ENCODE assay signal across 27 cellular contexts in the genomic region with DNA sequence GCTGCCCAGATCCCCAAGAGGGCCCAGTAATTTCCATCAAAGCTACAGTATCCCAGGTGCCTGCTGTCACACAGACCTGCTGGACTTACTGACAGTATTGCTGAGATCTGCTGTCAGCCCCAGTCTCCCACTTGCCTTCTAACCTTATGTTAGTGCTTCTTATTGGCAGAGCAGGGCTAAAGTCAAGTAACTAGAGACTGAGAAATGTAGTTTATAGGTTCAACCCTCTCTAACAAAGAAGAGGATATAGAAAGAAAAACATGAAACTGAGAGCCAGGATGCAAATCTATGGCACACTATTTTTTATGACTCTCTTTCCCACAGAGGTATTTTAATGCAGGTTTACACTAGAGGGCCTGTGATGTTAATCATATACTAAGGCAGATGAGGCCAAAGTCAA.
"Had no signal": no experiment of that assay in that cellular context is flagged by ENCODE, and none has a peak within 500 bp of the region (broad histone marks: within the 10 kb centered on the region; RNA-seq: fewer than 3 reads in every experiment).

No MANE protein-coding gene starts in this region.

- H3K27ac ChIP-seq: body of pancreas, KMS-11, SJCRH30, SK-N-MC had no signal

- H3K4me2 ChIP-seq: KMS-11 had no signal

- H3K4me3 ChIP-seq: body of pancreas, SJCRH30, SK-N-MC had no signal

- DNase-seq: activated CD4-positive, alpha-beta T cell treated with anti-CD3 and anti-CD28 coated beads, Interleukin-2, amount 10 ng/mL, durations not matched to agents 24 days and 14 days; activated CD4-positive, alpha-beta T cell treated with anti-CD3 and anti-CD28 coated beads, Interleukin-2, amount 50 U/mL, for 4 hours; activated CD8-positive, alpha-beta T cell treated with anti-CD3 and anti-CD28 coated beads for 36 hours; activated effector memory CD4-positive, alpha-beta T cell treated with anti-CD3 and anti-CD28 coated beads, Interleukin-2, amount 50 U/mL, for 16 hours; activated naive CD4-positive, alpha-beta T cell; activated naive CD4-positive, alpha-beta T cell treated with anti-CD3 and anti-CD28 coated beads, Interleukin-2, amount 50 U/mL, for 16 hours; activated naive CD8-positive, alpha-beta T cell treated with anti-CD3 and anti-CD28 coated beads for 36 hours; activated T-cell treated with anti-CD3 and anti-CD28 coated beads, Interleukin-2, amount 50 U/mL, for 1 hour; activated T-cell treated with anti-CD3 and anti-CD28 coated beads, Interleukin-2, amount 50 U/mL, for 72 hours; amygdala; body of pancreas; caudate nucleus; cerebellar nuclear complex; MM.1S; NCI-H1092 treated with DMSO at 0.1 percent for 48 hours; NCI-H1417 treated with DMSO at 0.1 percent for 48 hours; NCI-H187 treated with DMSO at 0.1 percent for 48 hours; NCI-H2081; NCI-H226; NCI-H524 treated with DMSO at 0.1 percent for 48 hours; NCI-H82; SHP77; SJCRH30 had no signal

- H3K36me3 ChIP-seq: SJCRH30 had no signal

- H3K27me3 ChIP-seq: body of pancreas, SJCRH30 had no signal

- H3K9ac ChIP-seq: KMS-11 had no signal

- ATAC-seq: activated CD8-positive, alpha-beta T cell treated with anti-CD3 and anti-CD28 coated beads for 36 hours; activated T-cell treated with anti-CD3 and anti-CD28 coated beads, Interleukin-2, amount 50 U/mL, for 72 hours; activated T-helper 17 cell treated with anti-CD3 and anti-CD28 coated beads, Interleukin-2, amount 50 U/mL, for 72 hours; body of pancreas; Panc1 had no signal

- H3K9me3 ChIP-seq: body of pancreas, SJCRH30 had no signal

- H3K4me1 ChIP-seq: body of pancreas, SJCRH30 had no signal
